ENCODE assay signal across 8 cellular contexts in genomic region chr5:58582004-58582403, GRCh38. TPM values are rescaled to one million over a fixed set of nuclear protein-coding genes. Genes with fewer than 3 reads are reported as not detected.
DNase-seq lines count a peak whose midpoint lies in the region; ATAC-seq and TF ChIP-seq lines count a peak whose summit lies in the region.

No MANE protein-coding gene starts in this region.

- no peak for TF ChIP-seq POLR2A in erythroblast (IDR thresholded peaks at IDR 0.05; ENCODE audit: low read length)

- CTCF ChIA-PET in PC-3 (lab: Charles Lee) = no interaction called here

- no TSS peak for BruUV-seq in PC-3 (replicated peaks; lab: Mats Ljungman, UMichigan)

- no peaks in the 10 kb centered on the region for H3K36me3 Mint-ChIP-seq in osteocyte (ENCODE audit: unreplicated experiment)

- H3K4me3 Mint-ChIP-seq in osteocyte (ENCODE audit: unreplicated experiment) = peak overlapping the region; percentile 88

- H3K9me2 ChIP-seq in PC-3 (replicated peaks; ENCODE audit: low read length) = no peaks in the 10 kb centered on the region

- intact Hi-C loops in PC-3 (cut with micrococcal nuclease) = no loop called here

- POLR2A ChIA-PET in PC-3 (lab: Charles Lee; ENCODE audit: unreplicated experiment) = no interaction called here

- no peaks in the 10 kb centered on the region for H3K9me3 Mint-ChIP-seq in osteocyte (ENCODE audit: unreplicated experiment)

- H3K4me3 ChIP-seq in PC-3 (ENCODE audit: low read length) = peak overlapping the region; percentile 65

- H3K9ac ChIP-seq in PC-3 (ENCODE audit: low read length) = no peak overlapping the region

- peak overlapping the region; percentile 68 for H2AFZ ChIP-seq in PC-3 (ENCODE audit: low read length)

- peaks cover 4% of the 10 kb centered on the region; the same call in 1 of the 2 replicates for H3K4me1 ChIP-seq in PC-3 (ENCODE audit: insufficient read depth, low read length)

- ATAC-seq in PC-3 = no peak
- ATAC-seq in GM18873 (IDR thresholded peaks at IDR 0.05; ENCODE audit: low FRiP score, unreplicated experiment) = no peak

- peaks cover 34% of the 10 kb centered on the region for H3K27me3 Mint-ChIP-seq in osteocyte (ENCODE audit: unreplicated experiment)

- no peaks in the 10 kb centered on the region for H4K20me1 ChIP-seq in PC-3 (ENCODE audit: low read length)

- peaks cover 16% of the 10 kb centered on the region for H3K4me1 Mint-ChIP-seq in osteocyte (ENCODE audit: unreplicated experiment)

- H3K4me2 ChIP-seq in PC-3 (ENCODE audit: low read length) = peak overlapping the region; percentile 89

- TF ChIP-seq CTCF in PC-3 (conservative IDR thresholded peaks at IDR 0.05; ENCODE audit: low read depth, low read length) (no peak), osteocyte (IDR thresholded peaks at IDR 0.05) (no peak), GM10266 (IDR thresholded peaks at IDR 0.05; ENCODE audit: control insufficient read depth, insufficient read depth, low read depth, missing control alignments) (no peak)

- H3K27ac Mint-ChIP-seq in osteocyte (ENCODE audit: unreplicated experiment) = no peak overlapping the region

- H3K36me3 ChIP-seq in PC-3 (ENCODE audit: low read depth, low read length) = no peaks in the 10 kb centered on the region

- no peaks in the 10 kb centered on the region for H3K79me2 ChIP-seq in PC-3 (ENCODE audit: low read length)

- peaks cover 48% of the 10 kb centered on the region for H3K27me3 ChIP-seq in PC-3 (ENCODE audit: low read length)

- no peaks in the 10 kb centered on the region for H3K9me3 ChIP-seq in PC-3 (ENCODE audit: low read length)

- no peaks in the 10 kb centered on the region for H3F3A ChIP-seq in PC-3 (ENCODE audit: low read length, unreplicated experiment)

- no peak overlapping the region for H3K27ac ChIP-seq in PC-3 (ENCODE audit: low read length)

- DNase-seq in DMS79 (lab: John Stamatoyannopoulos, UW) (peak; percentile 10), DMS79 treated with DMSO at 0.1 percent for 48 hours (lab: John Stamatoyannopoulos, UW) (no peak), PC-3 (no peak), erythroblast (lab: John Stamatoyannopoulos, UW) (peak; percentile 10 to 16), osteocyte (ENCODE audit: extremely low spot score, unreplicated experiment) (no peak), GM10266 (ENCODE audit: extremely low spot score) (no peak), 8988T (no peak)

RNA-seq across cellular contexts. Expression of gene RAB3C, which starts 0.9 kb away (rescaled TPM):
- total RNA-seq in PC-3 (2014; rRNA removed) (not detected in 2 replicates), osteocyte (not detected in 2 replicates)

Comparison
In these comparisons a context has a peak if more than half of its experiments do, and no peak if none do; other contexts are left out.
1. DNase-seq: peak in DMS79 (single experiment) and erythroblast (2 of 2); none in DMS79 treated with DMSO at 0.1 percent for 48 hours (single experiment), PC-3 (single experiment), osteocyte (single experiment), GM10266 (single experiment) and 8988T (single experiment).